9 cellular contexts compared by ENCODE assay signal in genomic region chr2:234950730-234951385, GRCh38. TPM values are rescaled to one million over a fixed set of nuclear protein-coding genes. Genes with fewer than 3 reads are reported as not detected.
DNase-seq lines count a peak whose midpoint lies in the region; ATAC-seq lines count a peak whose summit lies in the region.
"Had no signal": no experiment of that assay in that cellular context is flagged by ENCODE, and none has a peak within 500 bp of the region (broad histone marks: within the 10 kb centered on the region; RNA-seq: fewer than 3 reads in every experiment).

No MANE protein-coding gene starts in this region.

- H3K4me3 ChIP-seq in H7 (ENCODE audit: insufficient read depth, low read depth, low read length) (peak overlapping the region; percentile 56), adipocyte (ENCODE audit: low read length) (peak overlapping the region; percentile 79), iPS DF 6.9 (ENCODE audit: low read length) (peak overlapping the region; percentile 29; the same call in 1 of the 2 replicates)

- H3K27ac ChIP-seq in iPS DF 6.9 (ENCODE audit: low read length), result no peak overlapping the region
- H3K27ac ChIP-seq: neutrophil had no signal

- H3K4me1 ChIP-seq in adipocyte (ENCODE audit: control insufficient read depth, insufficient read depth, low read length) (peaks cover 18% of the 10 kb centered on the region), iPS DF 6.9 (ENCODE audit: control insufficient read depth, insufficient read depth, low read length) (0 out of 2 replicates have a peak, but pooled peaks cover 4% of the 10 kb centered on the region)

- H3K9me3 ChIP-seq in adipocyte (ENCODE audit: control insufficient read depth, low read length) (no peaks in the 10 kb centered on the region), iPS DF 6.9 (ENCODE audit: control insufficient read depth, insufficient read depth, low read length) (no peaks in the 10 kb centered on the region)
- H3K9me3 ChIP-seq: neutrophil had no signal

- H3K36me3 ChIP-seq in H7 (replicated peaks; ENCODE audit: control insufficient read depth, insufficient read depth, low read length), result no peaks in the 10 kb centered on the region
- H3K36me3 ChIP-seq in adipocyte (ENCODE audit: control insufficient read depth, insufficient read depth, low read length, severe bottlenecking), result peaks cover 6% of the 10 kb centered on the region
- no peaks in the 10 kb centered on the region for H3K36me3 ChIP-seq in iPS DF 6.9 (ENCODE audit: control insufficient read depth, insufficient read depth, low read length)
- H3K36me3 ChIP-seq: neutrophil had no signal

- peaks cover 18% of the 10 kb centered on the region for H3K27me3 ChIP-seq in H7 (ENCODE audit: control insufficient read depth, insufficient read depth, low read length)
- H3K27me3 ChIP-seq in adipocyte (replicated peaks; ENCODE audit: control insufficient read depth, insufficient read depth, low read length), result no peaks in the 10 kb centered on the region
- no peaks in the 10 kb centered on the region; the same call in 1 of the 2 replicates for H3K27me3 ChIP-seq in iPS DF 6.9 (ENCODE audit: control insufficient read depth, insufficient read depth, low read length)

- ATAC-seq in sciatic nerve, result peak; percentile 55
- ATAC-seq in GM21367 (IDR thresholded peaks at IDR 0.05; ENCODE audit: unreplicated experiment), result no peak
- ATAC-seq in GM19467 (IDR thresholded peaks at IDR 0.05; ENCODE audit: unreplicated experiment), result no peak

- H3K9ac ChIP-seq in adipocyte (ENCODE audit: low read length), result peak overlapping the region; percentile 83

- peak; percentile 72 for DNase-seq in H7
- peak; percentile 82 for DNase-seq in adipocyte (ENCODE audit: low read depth)
- DNase-seq in iPS DF 6.9 (ENCODE audit: low read depth, low spot score), result no peak
- DNase-seq in sciatic nerve (ENCODE audit: low spot score), result peak; percentile 58
- no peak for DNase-seq in AML-193 (lab: John Stamatoyannopoulos, UW)
- DNase-seq in GM03348 (ENCODE audit: low spot score), result no peak

- intact Hi-C loops in sciatic nerve (cut with DNase I), result no loop called here

- whole genome bisulfite sequencing in iPS DF 6.9 (ENCODE audit: insufficient coverage, insufficient read length), result no CpG with 5 or more reads among the region's 35 CpGs

RNA-seq across cellular contexts. Expression of gene SH3BP4, which starts 1.0 kb away (rescaled TPM):
- 45.8 and 61.4 TPM in 2 replicates for total RNA-seq in H7 (2014; rRNA removed; shearing (Covaris generic))
- total RNA-seq in sciatic nerve, result 26.7 TPM

Comparison
In these comparisons a context has a peak if more than half of its experiments do, and no peak if none do; other contexts are left out.
1. DNase-seq: peak in H7 (single experiment), adipocyte (single experiment) and sciatic nerve (single experiment); none in iPS DF 6.9 (single experiment), AML-193 (0 of 2) and GM03348 (single experiment).
2. H3K4me3 ChIP-seq: peak in every context shown above with its lines; median percentile 79 in adipocyte; 56 in H7; 29 in iPS DF 6.9.